ENCODE assay signal across 24 cellular contexts in genomic region chr12:178715-179109, GRCh38. TPM values are rescaled to one million over a fixed set of nuclear protein-coding genes. Genes with fewer than 3 reads are reported as not detected.
DNase-seq lines count a peak whose midpoint lies in the region; ATAC-seq, FAIRE-seq and TF ChIP-seq lines count a peak whose summit lies in the region.
"Had no signal": no experiment of that assay in that cellular context is flagged by ENCODE, and none has a peak within 500 bp of the region (broad histone marks: within the 10 kb centered on the region; RNA-seq: fewer than 3 reads in every experiment).

No MANE protein-coding gene starts in this region.

- 0 out of 3 replicates have a peak overlapping the region, but pooled peaks have one; percentile 29 for H3K4me2 ChIP-seq in A549
- H3K4me2 ChIP-seq in smooth muscle cell, result no peak overlapping the region

- H2AFZ ChIP-seq in smooth muscle cell (ENCODE audit: low read depth), result no peak overlapping the region

- H3F3A ChIP-seq in smooth muscle cell (ENCODE audit: low read depth), result peaks cover 6% of the 10 kb centered on the region

- peak overlapping the region in 1 of 2 experiments; percentile 76; a peak in 3 of 6 replicates for H3K27ac ChIP-seq in A549
- peak overlapping the region; percentile 36 for H3K27ac ChIP-seq in caudate nucleus (ENCODE audit: low read depth, low read length)
- no peak overlapping the region for H3K27ac ChIP-seq in smooth muscle cell (ENCODE audit: low read depth)
- H3K27ac ChIP-seq: coronary artery, SK-N-MC, spleen had no signal

- no peak for FAIRE-seq in A549 (lab: Jason Lieb, UNC)
- FAIRE-seq in GM19239 (lab: Jason Lieb, UNC), result no peak
- FAIRE-seq: keratinocyte had no signal

- POLR2A ChIA-PET in A549 (lab: Yijun Ruan, JAX) (no interaction called here), Caco-2 (lab: Charles Lee) (no interaction called here)

- no peak for TF ChIP-seq POLR2A in A549 (IDR thresholded peaks at IDR 0.05; ENCODE audit: low read length)

- H3K36me3 Mint-ChIP-seq in Caco-2 (ENCODE audit: insufficient read depth, unreplicated experiment) (no peaks in the 10 kb centered on the region), nephron progenitor cell (ENCODE audit: low read depth) (no peaks in the 10 kb centered on the region)

- H3K27ac Mint-ChIP-seq in Caco-2 (ENCODE audit: unreplicated experiment) (peak overlapping the region; percentile 58), nephron progenitor cell (peak overlapping the region; percentile 91)
- H3K27ac Mint-ChIP-seq: HFFc6, T-helper 17 cell had no signal

- no peak for TF ChIP-seq RAD21 in A549 (conservative IDR thresholded peaks at IDR 0.05 in 1 of 2, IDR thresholded peaks at IDR 0.05 in 1 of 2)

- H3K9me3 ChIP-seq in A549 (no peaks in the 10 kb centered on the region), Caco-2 (no peaks in the 10 kb centered on the region), smooth muscle cell (replicated peaks; ENCODE audit: low read depth) (no peaks in the 10 kb centered on the region)
- H3K9me3 ChIP-seq: breast epithelium, spleen had no signal

- DNase-seq in A549 (ENCODE audit: low read depth in 1 of 2, low spot score in 1 of 2), result no peak
- DNase-seq in Caco-2, result no peak
- peak in 2 of 61 donors; percentile 13 to 29 for DNase-seq in caudate nucleus (lab: John Stamatoyannopoulos, UW)
- no peak for DNase-seq in nephron progenitor cell
- DNase-seq in GM19239 (ENCODE audit: insufficient read length, low spot score), result no peak
- no peak for DNase-seq in activated CD8-positive, alpha-beta memory T cell treated with anti-CD3 and anti-CD28 coated beads, Interleukin-2, amount 50 U/mL, for 4 hours
- DNase-seq in smooth muscle cell (lab: John Stamatoyannopoulos, UW; ENCODE audit: unreplicated experiment), result no peak
- DNase-seq: activated naive CD4-positive, alpha-beta T cell; activated T-cell treated with anti-CD3 and anti-CD28 coated beads, Interleukin-2, amount 50 U/mL, for 4 hours; amniotic stem cell; HFFc6; NCI-H1417 treated with DMSO at 0.1 percent for 48 hours; occipital lobe; retina; spleen; stimulated activated CD4-positive, alpha-beta T cell treated with anti-CD3 and anti-CD28 coated beads, Interleukin-4, amount 100 ng/mL, for 1 hour; stimulated activated naive CD4-positive, alpha-beta T cell; T-helper 17 cell had no signal

- ATAC-seq in A549, result no peak
- ATAC-seq: activated T-cell treated with anti-CD3 and anti-CD28 coated beads, Interleukin-2, amount 50 U/mL, for 4 hours; T-helper 17 cell had no signal

- no TSS peak for BruUV-seq in Caco-2 (replicated peaks; lab: Mats Ljungman, UMichigan)

- no peak for TF ChIP-seq CTCF in A549 (IDR thresholded peaks at IDR 0.05)
- TF ChIP-seq CTCF in Caco-2 (IDR thresholded peaks at IDR 0.05; ENCODE audit: insufficient read depth in 1 of 2, low read depth in 1 of 2, low read length in 1 of 2, severe bottlenecking in 1 of 2, unreplicated experiment in 1 of 2), result no peak
- TF ChIP-seq CTCF in nephron progenitor cell (IDR thresholded peaks at IDR 0.05), result no peak
- TF ChIP-seq CTCF in smooth muscle cell (IDR thresholded peaks at IDR 0.05; ENCODE audit: borderline replicate concordance, insufficient read depth, poor library complexity, severe bottlenecking), result no peak

- H3K79me2 ChIP-seq in smooth muscle cell (ENCODE audit: low read depth), result no peaks in the 10 kb centered on the region

- H3K27me3 ChIP-seq in Caco-2 (replicated peaks; ENCODE audit: control insufficient read depth, insufficient read depth, low read length) (no peaks in the 10 kb centered on the region), smooth muscle cell (ENCODE audit: low read depth) (no peaks in the 10 kb centered on the region)

- no peaks in the 10 kb centered on the region for H3K27me3 Mint-ChIP-seq in Caco-2 (ENCODE audit: insufficient read depth, unreplicated experiment)
- peaks cover 22% of the 10 kb centered on the region for H3K27me3 Mint-ChIP-seq in nephron progenitor cell (ENCODE audit: low read depth, poor library complexity)

- H3K4me1 ChIP-seq in A549 (peaks cover 35% of the 10 kb centered on the region), Caco-2 (peaks cover 12% of the 10 kb centered on the region), smooth muscle cell (ENCODE audit: low read depth) (peaks cover 10% of the 10 kb centered on the region)
- H3K4me1 ChIP-seq: breast epithelium had no signal

- intact Hi-C loops in Caco-2 (cut with micrococcal nuclease; ENCODE audit: unreplicated experiment), result no loop called here

- 78% methylated on average over 4 of the region's 5 CpGs for WGBS in A549 (ENCODE audit: missing lambda C conversion rate)
- 90% methylated on average over 5 of the region's 5 CpGs for WGBS in smooth muscle cell (ENCODE audit: low lambda C conversion rate)

- H4K20me1 ChIP-seq in smooth muscle cell (ENCODE audit: low read depth), result no peaks in the 10 kb centered on the region

- CTCF ChIA-PET in A549 (lab: Yijun Ruan, JAX) (interaction anchor here (0.6 to 3.4 kb wide), 5 partner anchors 11 to 67 kb away, joined by 3 to 24 read pairs (median 3); no protein-coding TSS in a partner anchor), Caco-2 (lab: Charles Lee) (interaction anchor here (1.5 kb wide), 1 partner anchor 41 kb away, joined by 6 read pairs; no protein-coding TSS in a partner anchor)

- no peak overlapping the region for H3K9ac ChIP-seq in smooth muscle cell (ENCODE audit: low read depth)

- no peak overlapping the region for H3K4me3 Mint-ChIP-seq in Caco-2 (ENCODE audit: unreplicated experiment)
- no peak overlapping the region for H3K4me3 Mint-ChIP-seq in nephron progenitor cell
- H3K4me3 Mint-ChIP-seq: activated T-cell treated with anti-CD3 and anti-CD28 coated beads, Interleukin-2, amount 50 U/mL, for 4 hours; HFFc6; IgD-negative memory B cell; T-helper 17 cell had no signal

- H3K4me3 ChIP-seq in A549, result no peak overlapping the region
- no peak overlapping the region for H3K4me3 ChIP-seq in Caco-2 (ENCODE audit: low read depth, low read length)
- no peak overlapping the region for H3K4me3 ChIP-seq in smooth muscle cell
- H3K4me3 ChIP-seq: breast epithelium, coronary artery, SK-N-MC, spleen had no signal

- peaks cover 8% of the 10 kb centered on the region for H3K4me1 Mint-ChIP-seq in Caco-2 (ENCODE audit: low read depth, unreplicated experiment)
- H3K4me1 Mint-ChIP-seq in nephron progenitor cell, result peaks cover 80% of the 10 kb centered on the region

- no peak for TF ChIP-seq EP300 in A549 (IDR thresholded peaks at IDR 0.05)

- no peaks in the 10 kb centered on the region for H3K36me3 ChIP-seq in Caco-2 (ENCODE audit: control insufficient read depth, insufficient read depth, low read length)
- H3K36me3 ChIP-seq in smooth muscle cell (ENCODE audit: low read depth), result no peaks in the 10 kb centered on the region
- H3K36me3 ChIP-seq: breast epithelium, spleen had no signal

- H3K9me3 Mint-ChIP-seq in Caco-2 (ENCODE audit: unreplicated experiment) (no peaks in the 10 kb centered on the region), nephron progenitor cell (no peaks in the 10 kb centered on the region)
- H3K9me3 Mint-ChIP-seq: activated T-cell treated with anti-CD3 and anti-CD28 coated beads, Interleukin-2, amount 50 U/mL, for 4 hours; HFFc6; IgD-negative memory B cell had no signal

TF ChIP-seq in A549, 52 proteins besides CTCF, POLR2A, EP300 and RAD21:
- no peak for TF ChIP-seq NPAS2 (CRISPR knock-in tag; IDR thresholded peaks at IDR 0.05; ENCODE audit: borderline replicate concordance)
- no peak for TF ChIP-seq JUNB (IDR thresholded peaks at IDR 0.05)
- TF ChIP-seq USF2 (IDR thresholded peaks at IDR 0.05), result no peak
- TF ChIP-seq ZNF302 (CRISPR knock-in tag; IDR thresholded peaks at IDR 0.05), result no peak
- no peak for TF ChIP-seq POLR2AphosphoS2 (conservative IDR thresholded peaks at IDR 0.05; ENCODE audit: low read length)
- no peak for TF ChIP-seq MAX (IDR thresholded peaks at IDR 0.05)
- no peak for TF ChIP-seq NFE2L2 (conservative IDR thresholded peaks at IDR 0.05; ENCODE audit: low read length)
- TF ChIP-seq BHLHE40 (IDR thresholded peaks at IDR 0.05; ENCODE audit: low read depth, low read length), result no peak
- TF ChIP-seq EHF (CRISPR knock-in tag; IDR thresholded peaks at IDR 0.05), result no peak
- TF ChIP-seq FOSB (CRISPR knock-in tag; IDR thresholded peaks at IDR 0.05), result no peak
- TF ChIP-seq SMC3 (IDR thresholded peaks at IDR 0.05), result no peak
- no peak for TF ChIP-seq ESRRA (IDR thresholded peaks at IDR 0.05; ENCODE audit: borderline replicate concordance, low read length)
- TF ChIP-seq PHF8 (IDR thresholded peaks at IDR 0.05; ENCODE audit: borderline replicate concordance, low read depth), result no peak
- no peak for TF ChIP-seq TFCP2L1 (CRISPR knock-in tag; IDR thresholded peaks at IDR 0.05)
TF ChIP-seq in A549: peak in this region for 0.

RNA-seq across cellular contexts. Expression of gene SLC6A12, which starts 35.2 kb away (rescaled TPM):
- 0.78 and 1.2 TPM in 2 replicates for polyA plus RNA-seq in A549 (2011; rRNA removed)
- polyA plus RNA-seq in A549 (2012; cell fraction: cytosol; rRNA removed), result 0.08 and 0.29 TPM in 2 replicates
- polyA plus RNA-seq in A549 (2012; cell fraction: nucleus; rRNA removed), result 0.39 and 0.42 TPM in 2 replicates
- 0.88 to 4.4 TPM (median 3.9 TPM) in 3 replicates for polyA plus RNA-seq in A549 (2017; fragmentation: RNase III; extraction: RNeasy Plus Mini Kit Qiagen cat#74134 plus additional on column Dnase treatment)
- polyA minus RNA-seq in A549 (2011; rRNA and poly(A)+ RNA removed), result 2.3 and 3.7 TPM in 2 replicates
- 1.5 and 2.1 TPM in 2 replicates for total RNA-seq in Caco-2 (2022)
- total RNA-seq in smooth muscle cell, result 0.22 and 1.7 TPM in 2 replicates
- 1.1 TPM in 1 of 2 replicates, not detected in the other for polyA plus RNA-seq in smooth muscle cell
- total RNA-seq: HFFc6, MCF 10A, T-helper 17 cell had no signal
- polyA plus RNA-seq: IgD-negative memory B cell, keratinocyte had no signal
